In the genomic region with DNA sequence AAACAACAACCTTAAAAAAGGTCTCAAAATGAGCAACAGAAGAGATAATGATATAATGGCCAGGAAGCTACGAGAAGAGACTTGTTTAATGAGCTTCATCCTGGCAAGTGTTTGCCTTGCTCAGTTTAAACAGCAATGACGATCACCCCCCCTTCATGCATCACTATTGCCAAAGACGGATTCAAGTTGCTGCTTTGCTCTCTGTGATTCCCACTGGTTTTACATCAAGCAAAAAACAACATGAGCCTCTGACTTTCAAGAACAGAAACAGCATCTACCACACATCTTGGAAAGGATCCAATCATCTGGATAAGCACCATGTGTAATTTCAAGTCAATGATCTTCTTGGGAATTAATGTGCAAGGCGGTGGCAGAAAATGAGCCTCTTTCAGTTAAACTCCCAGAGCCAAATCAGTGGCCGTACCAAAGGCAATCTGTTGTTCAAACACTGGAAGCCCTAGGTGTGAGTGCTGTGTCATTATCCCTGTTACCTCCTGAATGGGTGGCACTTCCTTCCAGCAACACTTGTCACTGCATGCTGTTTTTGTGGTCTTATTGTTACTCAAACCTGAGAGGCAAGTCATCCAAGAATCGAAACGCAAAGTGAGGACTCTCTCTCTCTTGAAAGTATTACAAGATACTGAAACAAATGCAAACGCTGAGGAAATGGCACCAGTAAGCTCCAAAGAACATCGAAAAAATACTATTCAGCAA, we compare ENCODE assay signal across 10 cellular contexts.
A peak's percentile ranks its signal among the peaks of the same experiment; 100 is the strongest.
DNase-seq lines count a peak whose midpoint lies in the region; ATAC-seq, FAIRE-seq and TF ChIP-seq lines count a peak whose summit lies in the region.
"Had no signal": no experiment of that assay in that cellular context is flagged by ENCODE, and none has a peak within 500 bp of the region (broad histone marks: within the 10 kb centered on the region; RNA-seq: fewer than 3 reads in every experiment).

No MANE protein-coding gene starts in this region.

- peaks cover 15% of the 10 kb centered on the region for H3K79me2 ChIP-seq in keratinocyte (ENCODE audit: control insufficient read depth, insufficient read depth, low read length)

- peak; percentile 60 for DNase-seq in activated CD4-positive, alpha-beta T cell treated with anti-CD3 and anti-CD28 coated beads for 48 hours
- DNase-seq in activated CD4-positive, alpha-beta T cell treated with anti-CD3 and anti-CD28 coated beads for 1 hour, result no peak
- DNase-seq in T-helper 17 cell (no peak), keratinocyte (ENCODE audit: low read depth, low spot score) (peak; percentile 71), breast epithelium (ENCODE audit: low spot score in 2 of 2) (no peak), OCI-M1 (lab: John Stamatoyannopoulos, UW) (no peak), sigmoid colon (no peak)

- H3K27me3 ChIP-seq in keratinocyte (ENCODE audit: control insufficient read depth, extremely low read depth, insufficient read depth, low read length) (no peaks in the 10 kb centered on the region), breast epithelium (no peaks in the 10 kb centered on the region), sigmoid colon (no peaks in the 10 kb centered on the region)
- H3K27me3 ChIP-seq: SJSA1 had no signal

- peaks cover 34% of the 10 kb centered on the region for H3K4me1 Mint-ChIP-seq in T-helper 17 cell

- WGBS in sigmoid colon, 2 donors, result 81 to 87% methylated on average over 9 of the region's 9 CpGs

- H3K27ac ChIP-seq in keratinocyte (ENCODE audit: control insufficient read depth, insufficient read depth, low read length), result peak overlapping the region; percentile 79
- no peak overlapping the region for H3K27ac ChIP-seq in breast epithelium
- no peak overlapping the region for H3K27ac ChIP-seq in sigmoid colon
- H3K27ac ChIP-seq: SJSA1 had no signal

- no peak for TF ChIP-seq EP300 in sigmoid colon (IDR thresholded peaks at IDR 0.05)

- peak overlapping the region; percentile 64 for H3K27ac Mint-ChIP-seq in T-helper 17 cell

- FAIRE-seq in keratinocyte (lab: Jason Lieb, UNC), result peak; percentile 95

- H3K36me3 ChIP-seq in keratinocyte (ENCODE audit: control insufficient read depth in 2 of 2, extremely low read depth in 1 of 2, insufficient read depth in 2 of 2, low read length in 2 of 2) (peaks cover 0 to 2% of the 10 kb centered on the region in 2 experiments), breast epithelium (no peaks in the 10 kb centered on the region), sigmoid colon (no peaks in the 10 kb centered on the region)

- peak; percentile 70 for ATAC-seq in HG03460 (IDR thresholded peaks at IDR 0.05; ENCODE audit: unreplicated experiment)
- ATAC-seq in T-helper 17 cell, result no peak

- H3K9me1 ChIP-seq in keratinocyte (ENCODE audit: control insufficient read depth, extremely low read depth, insufficient read depth, low read length), result no peaks in the 10 kb centered on the region

- H2AFZ ChIP-seq in keratinocyte (ENCODE audit: control insufficient read depth, low read length), result no peak overlapping the region

- dilution Hi-C loops in keratinocyte (cut with MboI; ENCODE audit: extremely low pct_ligation_motif_present, low sequenced_read_pairs), result no loop called here

- H3K4me3 ChIP-seq in keratinocyte (ENCODE audit: control insufficient read depth in 2 of 3, extremely low read depth in 1 of 3, insufficient read depth in 2 of 3, low read depth in 1 of 3, low read length in 3 of 3) (peak overlapping the region in 2 of 3 experiments; percentile 20 to 44), breast epithelium (no peak overlapping the region), sigmoid colon (no peak overlapping the region)
- H3K4me3 ChIP-seq: lung, SJSA1 had no signal

- no peaks in the 10 kb centered on the region for H3K27me3 Mint-ChIP-seq in T-helper 17 cell

- peak overlapping the region; percentile 49 for H3K9ac ChIP-seq in keratinocyte (ENCODE audit: control insufficient read depth, extremely low read depth, insufficient read depth, low read length)

- intact Hi-C loops in breast epithelium (cut with DNase I; ENCODE audit: low total_unique reads), result no loop called here
- intact Hi-C loops in sigmoid colon (cut with DNase I), result no loop called here

- H3K4me3 Mint-ChIP-seq in T-helper 17 cell, result no peak overlapping the region

- H3K4me2 ChIP-seq in keratinocyte (ENCODE audit: control insufficient read depth, extremely low read depth, insufficient read depth, low read depth, low read length), result peak overlapping the region; percentile 73

- TF ChIP-seq CTCF in keratinocyte (optimal IDR thresholded peaks at IDR 0.05 in 1 of 3, IDR thresholded peaks at IDR 0.05 in 1 of 3, conservative IDR thresholded peaks at IDR 0.05 in 1 of 3; ENCODE audit: extremely low read depth in 1 of 3, insufficient read depth in 2 of 3, low read length in 3 of 3), result no peak
- TF ChIP-seq CTCF in breast epithelium (IDR thresholded peaks at IDR 0.05), result no peak
- TF ChIP-seq CTCF in sigmoid colon (IDR thresholded peaks at IDR 0.05), result no peak

- H4K20me1 ChIP-seq in keratinocyte (ENCODE audit: control insufficient read depth, extremely low read depth, insufficient read depth, low read length), result no peaks in the 10 kb centered on the region

- H3K4me1 ChIP-seq in keratinocyte (ENCODE audit: control insufficient read depth, extremely low read depth, insufficient read depth, low read length) (peaks cover 48% of the 10 kb centered on the region), breast epithelium (no peaks in the 10 kb centered on the region), sigmoid colon (peaks cover 0 to 17% (median 6%) of the 10 kb centered on the region in 4 donors)

- H3K36me3 Mint-ChIP-seq in T-helper 17 cell (ENCODE audit: low read depth), result peaks cover 5% of the 10 kb centered on the region

- TF ChIP-seq POLR2A in breast epithelium (IDR thresholded peaks at IDR 0.05) (no peak), sigmoid colon (IDR thresholded peaks at IDR 0.05) (no peak)

- H3K9me3 ChIP-seq in T-helper 17 cell (ENCODE audit: control insufficient read depth, low read length, poor library complexity, severe bottlenecking) (no peaks in the 10 kb centered on the region), keratinocyte (ENCODE audit: control insufficient read depth, low read depth, low read length) (no peaks in the 10 kb centered on the region), breast epithelium (no peaks in the 10 kb centered on the region), sigmoid colon (no peaks in the 10 kb centered on the region)

Comparison
In these comparisons a context has a peak if more than half of its experiments do, and no peak if none do; other contexts are left out.
1. DNase-seq: peak in activated CD4-positive, alpha-beta T cell treated with anti-CD3 and anti-CD28 coated beads for 48 hours (single experiment) and keratinocyte (single experiment); none in activated CD4-positive, alpha-beta T cell treated with anti-CD3 and anti-CD28 coated beads for 1 hour (single experiment), T-helper 17 cell (0 of 3), breast epithelium (0 of 2), OCI-M1 (single experiment) and sigmoid colon (single experiment).
2. H3K4me3 ChIP-seq: peak in keratinocyte (2 of 3); none in breast epithelium (0 of 3) and sigmoid colon (0 of 4).